ENCODE assay signal across 32 cellular contexts in the genomic region with DNA sequence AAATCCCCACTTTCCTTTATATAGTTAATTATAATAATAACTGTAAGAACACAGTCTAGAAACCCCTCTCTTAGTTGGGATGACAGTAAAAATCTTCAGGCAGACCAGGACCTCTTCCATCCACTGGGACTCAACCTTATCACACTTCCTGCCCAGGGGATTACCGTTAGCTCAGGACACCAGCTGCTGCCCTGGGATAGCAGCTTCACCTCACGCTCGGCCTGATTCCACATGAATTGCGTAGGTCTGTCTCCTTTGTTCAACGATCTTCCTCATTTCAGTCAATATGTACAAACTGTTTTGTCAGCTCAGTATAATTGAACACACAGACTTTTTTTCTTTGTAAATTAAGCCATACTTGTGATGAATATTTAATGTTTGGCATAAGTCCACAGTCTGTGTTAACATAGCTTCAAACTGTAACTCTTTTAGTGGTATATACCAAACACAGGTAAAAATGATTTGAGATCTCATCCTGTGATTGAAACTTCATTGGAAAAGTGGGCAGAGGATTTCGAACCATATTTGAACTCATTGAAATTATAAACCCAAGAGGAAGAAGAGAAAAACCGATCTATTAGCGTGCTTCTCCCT.
DNase-seq lines count a peak whose midpoint lies in the region; ATAC-seq and TF ChIP-seq lines count a peak whose summit lies in the region.
"Had no signal": no experiment of that assay in that cellular context is flagged by ENCODE, and none has a peak within 500 bp of the region (broad histone marks: within the 10 kb centered on the region; RNA-seq: fewer than 3 reads in every experiment).

No MANE protein-coding gene starts in this region.

- no peak overlapping the region for H4K8ac ChIP-seq in neuronal stem cell (ENCODE audit: low read depth, low read length)

- no peak overlapping the region for H3K18ac ChIP-seq in neuronal stem cell (ENCODE audit: low read length)

- H3K4me2 ChIP-seq in neuronal stem cell (ENCODE audit: insufficient read depth, low read length, poor library complexity, severe bottlenecking): no peak overlapping the region
- no peak overlapping the region for H3K4me2 ChIP-seq in OCI-LY7 (ENCODE audit: low read length)
- H3K4me2 ChIP-seq: PC-9 had no signal

- BruUV-seq in OCI-LY7 (replicated peaks; lab: Mats Ljungman, UMichigan): no TSS peak

- H3K14ac ChIP-seq in neuronal stem cell (ENCODE audit: low read length): no peak overlapping the region

- no peak overlapping the region for H3K9ac ChIP-seq in neuronal stem cell (ENCODE audit: low read depth, low read length, poor library complexity)

- H3K4me3 ChIP-seq in NB4 (ENCODE audit: low read depth, low read length) (no peak overlapping the region), neuronal stem cell (ENCODE audit: low read length in 2 of 2) (no peak overlapping the region), OCI-LY7 (ENCODE audit: low read depth, low read length, poor library complexity, severe bottlenecking) (no peak overlapping the region)
- H3K4me3 ChIP-seq: coronary artery, heart right ventricle, lung, PC-9 had no signal

- H2AFZ ChIP-seq in neuronal stem cell (ENCODE audit: low read length): no peak overlapping the region
- no peak overlapping the region for H2AFZ ChIP-seq in OCI-LY7 (ENCODE audit: low read length)
- H2AFZ ChIP-seq: PC-9 had no signal

- intact Hi-C loops in OCI-LY7 (cut with micrococcal nuclease; ENCODE audit: unreplicated experiment): no loop called here

- DNase-seq in DMS53 (lab: John Stamatoyannopoulos, UW): peak; percentile 21
- DNase-seq in DMS53 treated with DMSO at 0.1 percent for 48 hours (lab: John Stamatoyannopoulos, UW; ENCODE audit: unreplicated experiment): no peak
- DNase-seq in NB4 (ENCODE audit: low read depth): peak; percentile 14
- peak; percentile 10 for DNase-seq in UCSD-AML1 (lab: John Stamatoyannopoulos, UW; ENCODE audit: unreplicated experiment)
- no peak for DNase-seq in neuronal stem cell (ENCODE audit: low spot score)
- DNase-seq in OCI-LY7 (ENCODE audit: low spot score): no peak
- DNase-seq: activated CD4-positive, alpha-beta memory T cell treated with anti-CD3 and anti-CD28 coated beads, Interleukin-2, amount 10 ng/mL, durations not matched to agents 7 days and 5 days; activated CD4-positive, alpha-beta T cell treated with anti-CD3 and anti-CD28 coated beads for 1 hour; activated naive CD8-positive, alpha-beta T cell treated with anti-CD3 and anti-CD28 coated beads, Interleukin-2, amount 10 ng/mL, durations not matched to agents 7 days and 5 days; effector memory CD8-positive, alpha-beta T cell; erythroblast; heart right ventricle; kidney glomerular epithelial cell; NCI-H1436; NCI-H2081 treated with DMSO at 0.1 percent for 48 hours; NCI-H226; NCI-H774; PC-9; posterior cingulate gyrus; stimulated activated CD4-positive, alpha-beta T cell treated with anti-CD3 and anti-CD28 coated beads, Interleukin-12 subunit alpha, Interleukin-12 subunit beta, amount 100 ng/mL, for 4 hours; stimulated activated CD4-positive, alpha-beta T cell treated with anti-CD3 and anti-CD28 coated beads, Interleukin-4, amount 100 ng/mL, for 1 hour; SW 1271; T-helper 9 cell had no signal

- CTCF ChIA-PET in OCI-LY7 (lab: Charles Lee; ENCODE audit: unreplicated experiment): no interaction called here

- H3K4ac ChIP-seq in neuronal stem cell (ENCODE audit: low read length): no peak overlapping the region

- no peak for TF ChIP-seq POLR2A in NB4 (IDR thresholded peaks at IDR 0.05; ENCODE audit: extremely low read depth, insufficient read length)

- no peak for ATAC-seq in GM21717 (IDR thresholded peaks at IDR 0.05; ENCODE audit: unreplicated experiment)
- no peak for ATAC-seq in HG03354 (IDR thresholded peaks at IDR 0.05; ENCODE audit: poor library complexity, severe bottlenecking, unreplicated experiment)
- ATAC-seq: effector memory CD8-positive, alpha-beta T cell; heart right ventricle; Right ventricle myocardium inferior; sciatic nerve; stimulated activated effector memory CD8-positive, alpha-beta T cell treated with anti-CD3 and anti-CD28 coated beads, Interleukin-12 subunit alpha, Interleukin-12 subunit beta, amount 100 ng/mL, for 72 hours had no signal

- no peaks in the 10 kb centered on the region for H3K9me3 ChIP-seq in neuronal stem cell (replicated peaks in 1 of 2; ENCODE audit: control insufficient read depth in 2 of 2, insufficient read depth in 1 of 2, low read depth in 1 of 2, low read length in 2 of 2)
- H3K9me3 ChIP-seq in OCI-LY7 (ENCODE audit: low read length): no peaks in the 10 kb centered on the region
- H3K9me3 ChIP-seq: heart right ventricle had no signal

- H2BK12ac ChIP-seq in neuronal stem cell (ENCODE audit: low read length): no peak overlapping the region

- H2BK120ac ChIP-seq in neuronal stem cell (ENCODE audit: low read depth, low read length): no peak overlapping the region

- POLR2A ChIA-PET in OCI-LY7 (lab: Charles Lee): interaction anchor here (0.6 to 1.3 kb wide), 3 partner anchors 9 to 17 kb away, joined by 3 to 6 read pairs (median 4); no protein-coding TSS in a partner anchor

- no peaks in the 10 kb centered on the region for H3K79me1 ChIP-seq in neuronal stem cell (ENCODE audit: low read depth, low read length)

- H3K4me1 ChIP-seq in neuronal stem cell (ENCODE audit: control insufficient read depth in 2 of 2, insufficient read depth in 1 of 2, low read depth in 1 of 2, low read length in 2 of 2) (no peaks in the 10 kb centered on the region), OCI-LY7 (ENCODE audit: insufficient read depth, low read length, poor library complexity, severe bottlenecking) (no peaks in the 10 kb centered on the region)
- H3K4me1 ChIP-seq: heart right ventricle had no signal

- H2BK15ac ChIP-seq in neuronal stem cell (ENCODE audit: low read length): no peak overlapping the region

- no peaks in the 10 kb centered on the region for H3K27me3 ChIP-seq in neuronal stem cell (ENCODE audit: control insufficient read depth in 3 of 3, insufficient read depth in 3 of 3, low read depth in 1 of 3, low read length in 3 of 3)
- H3K27me3 ChIP-seq: heart right ventricle had no signal

- TF ChIP-seq CTCF in NB4 (IDR thresholded peaks at IDR 0.05; ENCODE audit: low read depth, low read length) (no peak), OCI-LY7 (conservative IDR thresholded peaks at IDR 0.05; ENCODE audit: low read length) (no peak)

- H2BK5ac ChIP-seq in neuronal stem cell (ENCODE audit: low read length): no peak overlapping the region

- no peaks in the 10 kb centered on the region for H3K9me2 ChIP-seq in OCI-LY7 (ENCODE audit: insufficient read depth, low read length)

- H3K79me2 ChIP-seq in OCI-LY7 (ENCODE audit: insufficient read depth, low read depth, low read length): no peaks in the 10 kb centered on the region

- WGBS in neuronal stem cell (ENCODE audit: extremely low coverage in 2 of 2, insufficient read length in 2 of 2, insufficient replicate concordance in 1 of 2), 2 donors: no CpG with 5 or more reads among the region's 8 CpGs

- H4K20me1 ChIP-seq in OCI-LY7 (ENCODE audit: insufficient read depth, low read length): no peaks in the 10 kb centered on the region

- no peak overlapping the region for H4K91ac ChIP-seq in neuronal stem cell (ENCODE audit: low read depth, low read length, poor library complexity)

- peak overlapping the region; percentile 86 for H3K23ac ChIP-seq in neuronal stem cell (ENCODE audit: low read depth, low read length, poor library complexity)

- no peak overlapping the region for H2AK5ac ChIP-seq in neuronal stem cell (ENCODE audit: low read depth, low read length)

- H3K27ac ChIP-seq in neuronal stem cell (replicated peaks; ENCODE audit: low read length): no peak overlapping the region
- H3K27ac ChIP-seq in OCI-LY7 (ENCODE audit: low read depth, low read length, poor library complexity, severe bottlenecking): no peak overlapping the region
- H3K27ac ChIP-seq: 22Rv1, C4-2B, coronary artery, heart right ventricle, PC-9 had no signal

- no peaks in the 10 kb centered on the region for H3K36me3 ChIP-seq in neuronal stem cell (replicated peaks in 1 of 2; ENCODE audit: control insufficient read depth in 2 of 2, insufficient read depth in 2 of 2, low read length in 2 of 2)
- no peaks in the 10 kb centered on the region for H3K36me3 ChIP-seq in OCI-LY7 (ENCODE audit: insufficient read depth, low read length)
- H3K36me3 ChIP-seq: heart right ventricle had no signal

Comparison
In these comparisons a context has a peak if more than half of its experiments do, and no peak if none do; other contexts are left out.
1. DNase-seq: peak in DMS53 (single experiment), NB4 (single experiment) and UCSD-AML1 (single experiment); none in DMS53 treated with DMSO at 0.1 percent for 48 hours (single experiment), neuronal stem cell (single experiment) and OCI-LY7 (single experiment).